Comparison of ENCODE assay signal across 8 cellular contexts in the genomic region with DNA sequence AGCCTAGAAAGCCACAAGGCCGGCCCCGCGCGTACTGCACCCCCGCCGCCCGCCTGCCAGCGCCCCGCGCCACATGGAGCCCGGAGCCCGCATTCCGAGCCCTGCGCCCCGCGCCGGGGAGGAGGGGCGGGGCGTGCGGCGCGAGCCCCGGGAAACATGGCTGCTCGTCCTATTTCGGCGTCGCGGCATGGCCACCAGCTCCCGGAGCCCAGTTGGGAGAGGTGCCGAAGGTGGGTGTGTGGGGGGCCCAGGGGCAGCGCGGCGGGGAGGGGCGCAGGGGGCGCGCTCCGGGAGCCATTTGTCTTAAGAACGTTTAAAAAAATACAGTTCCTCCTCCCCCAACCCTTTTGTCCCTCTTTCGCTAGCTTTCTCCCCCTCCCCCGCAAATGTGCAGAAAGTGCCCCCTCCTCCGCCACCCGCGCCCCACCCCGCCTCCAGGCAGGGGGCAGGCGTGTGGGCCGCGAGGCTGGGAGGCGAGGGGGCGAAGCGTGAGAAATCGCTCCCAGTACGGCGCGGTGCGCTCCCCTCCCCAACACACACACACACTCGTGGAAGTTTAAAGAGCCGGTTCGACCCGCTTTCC. TPM values are rescaled to one million over a fixed set of nuclear protein-coding genes. Genes with fewer than 3 reads are reported as not detected.
DNase-seq lines count a peak whose midpoint lies in the region; ATAC-seq and TF ChIP-seq lines count a peak whose summit lies in the region.

No MANE protein-coding gene starts in this region.

- TF ChIP-seq CTCF in left ventricle myocardium inferior (IDR thresholded peaks at IDR 0.05; ENCODE audit: borderline replicate concordance) (peak; percentile 23), psoas muscle (IDR thresholded peaks at IDR 0.05) (no peak)

- H3K36me3 ChIP-seq in left ventricle myocardium inferior (no peaks in the 10 kb centered on the region), psoas muscle (ENCODE audit: insufficient read depth in 1 of 2, low read depth in 1 of 2) (no peaks in the 10 kb centered on the region)

- no peaks in the 10 kb centered on the region for H3K9me3 ChIP-seq in left ventricle myocardium inferior (replicated peaks)
- no peaks in the 10 kb centered on the region for H3K9me3 ChIP-seq in psoas muscle

- peak; percentile 74 for DNase-seq in LoVo (ENCODE audit: low spot score)
- peak; percentile 62 for DNase-seq in SW480 (ENCODE audit: low spot score)
- DNase-seq in amniotic epithelial cell (ENCODE audit: low read depth) = peak; percentile 40
- peak; percentile 63 for DNase-seq in left ventricle myocardium inferior
- DNase-seq in psoas muscle = peak; percentile 73 to 85

- H3K4me3 ChIP-seq in GM08714 (ENCODE audit: low read length) = peak overlapping the region; percentile 89
- H3K4me3 ChIP-seq in left ventricle myocardium inferior = peak overlapping the region; percentile 84
- H3K4me3 ChIP-seq in psoas muscle = peak overlapping the region; percentile 86

- H3K4me1 ChIP-seq in left ventricle myocardium inferior (peaks cover 89% of the 10 kb centered on the region), psoas muscle (peaks cover 40% of the 10 kb centered on the region)

- peak; percentile 51 to 62 (median 57) for ATAC-seq in psoas muscle
- no peak for ATAC-seq in HG02870 (IDR thresholded peaks at IDR 0.05; ENCODE audit: unreplicated experiment)
- ATAC-seq in HG03457 (IDR thresholded peaks at IDR 0.05; ENCODE audit: unreplicated experiment) = no peak

- intact Hi-C loops in left ventricle myocardium inferior (cut with micrococcal nuclease) = no loop called here
- intact Hi-C loops in psoas muscle (cut with DNase I) = loop anchor here in 1 of 2 donors (2.0 kb wide), 1 partner anchor 23 kb away; no protein-coding TSS in a partner anchor

- WGBS in psoas muscle, 3 donors = 0% methylated on average over 17 to 59 of the region's 59 CpGs

- no peaks in the 10 kb centered on the region for H3K27me3 ChIP-seq in left ventricle myocardium inferior (ENCODE audit: low read depth)
- H3K27me3 ChIP-seq in psoas muscle (ENCODE audit: insufficient read depth in 3 of 3, low read length in 2 of 3) = no peaks in the 10 kb centered on the region

- H3K27ac ChIP-seq in left ventricle myocardium inferior (replicated peaks) = peak overlapping the region; percentile 97
- H3K27ac ChIP-seq in psoas muscle = peak overlapping the region; percentile 99

RNA-seq across cellular contexts. Expression of a gene that starts 2.5 kb away (rescaled TPM):
- total RNA-seq in left ventricle myocardium inferior = 150 TPM
- total RNA-seq in psoas muscle = 10 to 100 TPM; 56.7 to 89.2 (median 83.3) TPM
- polyA plus RNA-seq in psoas muscle = 10 to 100 TPM; 79.4 to 98.2 (median 89.6) TPM

Comparison
In these comparisons a context has a peak if more than half of its experiments do, and no peak if none do; other contexts are left out.
1. ATAC-seq: peak in psoas muscle (4 of 4); none in HG02870 (single experiment) and HG03457 (single experiment).
2. Peak in every context shown above with its lines, with median percentiles within 50 percentile points of each other: H3K4me3 ChIP-seq and DNase-seq.